ENCODE assay signal across 8 cellular contexts in genomic region chr1:9892563-9893528, GRCh38. TPM values are rescaled to one million over a fixed set of nuclear protein-coding genes. Genes with fewer than 3 reads are reported as not detected.
DNase-seq lines count a peak whose midpoint lies in the region; ATAC-seq and TF ChIP-seq lines count a peak whose summit lies in the region.

No MANE protein-coding gene starts in this region.

- H3K4me3 ChIP-seq in neural progenitor cell = no peak overlapping the region

- H4K20me1 ChIP-seq in neural progenitor cell (ENCODE audit: low read depth) = peaks cover 33% of the 10 kb centered on the region

- no peaks in the 10 kb centered on the region for H3K36me3 ChIP-seq in neural progenitor cell

- H3K4me2 ChIP-seq in neural progenitor cell = peak overlapping the region; percentile 45

- H3K4me3 Mint-ChIP-seq in endothelial cell (ENCODE audit: unreplicated experiment) (peak overlapping the region; percentile 31), neural progenitor cell (peak overlapping the region; percentile 21)

- no peak overlapping the region for H2AFZ ChIP-seq in neural progenitor cell (replicated peaks)

- TF ChIP-seq CTCF in endothelial cell (IDR thresholded peaks at IDR 0.05; ENCODE audit: unreplicated experiment) (no peak), neural progenitor cell (IDR thresholded peaks at IDR 0.05) (no peak), GM13977 (IDR thresholded peaks at IDR 0.05; ENCODE audit: extremely low read depth, insufficient read depth, missing control alignments) (no peak)

- H3K27me3 Mint-ChIP-seq in endothelial cell (ENCODE audit: unreplicated experiment) (peaks cover 3% of the 10 kb centered on the region), neural progenitor cell (ENCODE audit: insufficient read depth, low read depth) (peaks cover 11% of the 10 kb centered on the region)

- peaks cover 55% of the 10 kb centered on the region for H3K4me1 Mint-ChIP-seq in endothelial cell (ENCODE audit: unreplicated experiment)
- peaks cover 51% of the 10 kb centered on the region for H3K4me1 Mint-ChIP-seq in neural progenitor cell

- H3K9me3 Mint-ChIP-seq in endothelial cell (ENCODE audit: unreplicated experiment) = no peaks in the 10 kb centered on the region
- no peaks in the 10 kb centered on the region for H3K9me3 Mint-ChIP-seq in neural progenitor cell

- DNase-seq in ELR (ENCODE audit: low read depth) (peak; percentile 92), NOMO-1 treated with DMSO at 0.1 percent for 48 hours (lab: John Stamatoyannopoulos, UW; ENCODE audit: unreplicated experiment) (peak; percentile 48), endothelial cell (ENCODE audit: low spot score) (no peak), neural progenitor cell (ENCODE audit: low spot score) (peak; percentile 65), NCI-H446 (lab: John Stamatoyannopoulos, UW) (no peak), GM13977 (ENCODE audit: low spot score) (no peak)
- no peak for DNase-seq in stimulated activated CD4-positive, alpha-beta T cell treated with anti-CD3 and anti-CD28 coated beads, Interleukin-2, amount 100 ng/mL, for 24 hours

- peak overlapping the region; percentile 51 for H3K27ac ChIP-seq in neural progenitor cell

- H3K9ac ChIP-seq in neural progenitor cell = no peak overlapping the region

- H3K9me3 ChIP-seq in neural progenitor cell (ENCODE audit: low read depth) = no peaks in the 10 kb centered on the region

- peaks cover 48% of the 10 kb centered on the region for H3K4me1 ChIP-seq in neural progenitor cell

- in situ Hi-C loops in GM13977 (cut with MboI; ENCODE audit: low pct_unique_long_range_greater_than_20kb, low sequenced_read_pairs, unreplicated experiment) = no loop called here

- peaks cover 56% of the 10 kb centered on the region for H3F3A ChIP-seq in neural progenitor cell (ENCODE audit: low read depth)

- H3K27ac Mint-ChIP-seq in endothelial cell (ENCODE audit: unreplicated experiment) = peak overlapping the region; percentile 84
- peak overlapping the region; percentile 51 for H3K27ac Mint-ChIP-seq in neural progenitor cell

- no peak for ATAC-seq in HG02610 (IDR thresholded peaks at IDR 0.05; ENCODE audit: unreplicated experiment)

- peaks cover 29% of the 10 kb centered on the region for H3K79me2 ChIP-seq in neural progenitor cell (ENCODE audit: low read depth)

- H3K36me3 Mint-ChIP-seq in endothelial cell (ENCODE audit: low read depth, unreplicated experiment) (peaks cover 8% of the 10 kb centered on the region), neural progenitor cell (peaks cover 9% of the 10 kb centered on the region)

- no peaks in the 10 kb centered on the region for H3K27me3 ChIP-seq in neural progenitor cell

RNA-seq across cellular contexts. Expression of gene CTNNBIP1, which starts 17.2 kb away (rescaled TPM):
- total RNA-seq in endothelial cell (ENCODE audit: unreplicated experiment) = 106 TPM
- total RNA-seq in neural progenitor cell (ENCODE audit: low replicate concordance) = 68.8 and 96.0 TPM in 2 replicates

RNA-seq across cellular contexts. Expression of gene LZIC, which starts 50.3 kb away (rescaled TPM):
- 31.2 TPM for total RNA-seq in endothelial cell (ENCODE audit: unreplicated experiment)
- 37.0 and 60.6 TPM in 2 replicates for total RNA-seq in neural progenitor cell (ENCODE audit: low replicate concordance)

RNA-seq across cellular contexts. Expression of gene NMNAT1, which starts 50.4 kb away (rescaled TPM):
- total RNA-seq in endothelial cell (ENCODE audit: unreplicated experiment) (15.9 TPM), neural progenitor cell (ENCODE audit: low replicate concordance) (9.4 and 14.6 TPM in 2 replicates)

Comparison
In these comparisons a context has a peak if more than half of its experiments do, and no peak if none do; other contexts are left out.
1. DNase-seq: peak in ELR (single experiment), NOMO-1 treated with DMSO at 0.1 percent for 48 hours (single experiment) and neural progenitor cell (single experiment); none in endothelial cell (single experiment), NCI-H446 (0 of 2), stimulated activated CD4-positive, alpha-beta T cell treated with anti-CD3 and anti-CD28 coated beads, Interleukin-2, amount 100 ng/mL, for 24 hours (0 of 2) and GM13977 (single experiment).